Comparison of ENCODE assay signal across 11 cellular contexts in the genomic region with DNA sequence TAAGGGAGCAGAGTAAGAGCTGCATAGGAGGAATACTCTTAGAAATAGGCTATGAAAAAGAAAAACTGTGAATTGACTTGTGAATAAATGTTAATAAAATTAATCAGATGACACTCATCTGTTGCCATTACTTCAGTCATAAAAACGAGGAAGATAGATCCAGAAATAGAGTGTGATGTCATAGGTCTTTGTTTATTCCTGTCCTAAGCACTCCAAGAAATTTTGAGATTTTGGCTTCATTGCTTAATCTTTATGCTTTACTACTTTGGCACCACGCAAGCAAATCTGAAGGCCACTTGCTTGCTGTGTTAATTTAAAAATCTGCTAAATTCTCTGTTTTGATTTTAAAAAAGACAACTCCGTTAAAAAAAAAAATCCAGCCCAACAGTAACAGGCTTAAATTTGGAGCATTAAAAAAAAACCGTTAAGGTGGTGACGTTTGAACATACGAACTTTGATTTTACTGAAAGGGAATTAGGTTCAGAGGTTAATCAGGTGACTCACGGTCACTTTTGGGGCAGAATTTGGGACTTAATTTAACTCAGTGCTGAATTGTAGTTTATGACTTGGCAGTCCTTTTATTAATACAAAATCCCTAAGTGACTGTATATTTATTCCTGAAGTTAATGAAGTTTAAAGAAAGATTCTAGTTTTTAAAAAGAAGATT. TPM values are rescaled to one million over a fixed set of nuclear protein-coding genes. Genes with fewer than 3 reads are reported as not detected.
DNase-seq lines count a peak whose midpoint lies in the region; ATAC-seq, FAIRE-seq and TF ChIP-seq lines count a peak whose summit lies in the region.
"Had no signal": no experiment of that assay in that cellular context is flagged by ENCODE, and none has a peak within 500 bp of the region (broad histone marks: within the 10 kb centered on the region; RNA-seq: fewer than 3 reads in every experiment).

No MANE protein-coding gene starts in this region.

- intact Hi-C loops in kidney (cut with DNase I), result no loop called here

- H3K4me3 ChIP-seq in astrocyte of the cerebellum (ENCODE audit: low read depth, low read length), result peak overlapping the region; percentile 0
- peak overlapping the region; percentile 36 to 94 for H3K4me3 ChIP-seq in kidney (ENCODE audit: low read length in 2 of 2)
- peak overlapping the region in 1 of 4 donors; percentile 98 for H3K4me3 ChIP-seq in tibial nerve

- peaks cover 15% of the 10 kb centered on the region for H3K36me3 Mint-ChIP-seq in activated naive CD4-positive, alpha-beta T cell treated with anti-CD3 and anti-CD28 coated beads, Interleukin-2, amount 50 U/mL, for 24 hours
- peaks cover 14 to 22% of the 10 kb centered on the region in 2 donors for H3K36me3 Mint-ChIP-seq in activated naive CD4-positive, alpha-beta T cell treated with anti-CD3 and anti-CD28 coated beads, Interleukin-2, amount 50 U/mL, for 72 hours

- H3K9me3 ChIP-seq in kidney (ENCODE audit: control insufficient read depth in 1 of 2, low read length in 2 of 2) (no peaks in the 10 kb centered on the region), tibial nerve (no peaks in the 10 kb centered on the region)

- H3K9me3 Mint-ChIP-seq in activated naive CD4-positive, alpha-beta T cell treated with anti-CD3 and anti-CD28 coated beads, Interleukin-2, amount 50 U/mL, for 24 hours, result no peaks in the 10 kb centered on the region
- no peaks in the 10 kb centered on the region for H3K9me3 Mint-ChIP-seq in activated naive CD4-positive, alpha-beta T cell treated with anti-CD3 and anti-CD28 coated beads, Interleukin-2, amount 50 U/mL, for 72 hours

- H3K9ac ChIP-seq in kidney (ENCODE audit: low read length in 2 of 2), result peak overlapping the region in 1 of 2 donors; percentile 37

- TF ChIP-seq EP300 in tibial nerve (IDR thresholded peaks at IDR 0.05), result peak in 1 of 2 donors; percentile 43

- TF ChIP-seq POLR2A in tibial nerve (IDR thresholded peaks at IDR 0.05), result no peak

- TF ChIP-seq CTCF in astrocyte of the cerebellum (IDR thresholded peaks at IDR 0.05; ENCODE audit: low read depth, low read length, missing control alignments), result no peak
- no peak for TF ChIP-seq CTCF in kidney (IDR thresholded peaks at IDR 0.05; ENCODE audit: borderline replicate concordance, extremely low read depth, insufficient read depth)
- TF ChIP-seq CTCF in tibial nerve (IDR thresholded peaks at IDR 0.05), result no peak

- 24 to 30% methylated on average over 7 of the region's 7 CpGs for WGBS in tibial nerve, 2 donors

- H3K4me1 ChIP-seq in kidney (ENCODE audit: control insufficient read depth in 1 of 2, insufficient read depth in 1 of 2, low read depth in 1 of 2, low read length in 2 of 2) (peaks cover 0 to 20% of the 10 kb centered on the region in 2 donors), tibial nerve (peaks cover 0 to 43% (median 21%) of the 10 kb centered on the region in 4 donors)

- FAIRE-seq in kidney (lab: Jason Lieb, UNC), result no peak

- H3K27ac ChIP-seq in kidney (ENCODE audit: low read depth in 2 of 2, low read length in 2 of 2) (peak overlapping the region; percentile 26 to 99), tibial nerve (peak overlapping the region; percentile 99)
- H3K27ac ChIP-seq: C4-2B, foreskin keratinocyte had no signal

- H3K27me3 ChIP-seq in tibial nerve, result no peaks in the 10 kb centered on the region
- H3K27me3 ChIP-seq: foreskin keratinocyte had no signal

- H3K36me3 ChIP-seq in kidney (ENCODE audit: control insufficient read depth in 1 of 2, insufficient read depth in 2 of 2, low read length in 2 of 2) (peaks cover 7 to 21% of the 10 kb centered on the region in 2 donors), tibial nerve (peaks cover 0 to 28% (median 0%) of the 10 kb centered on the region in 3 donors)

- H3K27me3 Mint-ChIP-seq in activated naive CD4-positive, alpha-beta T cell treated with anti-CD3 and anti-CD28 coated beads, Interleukin-2, amount 50 U/mL, for 24 hours, result no peaks in the 10 kb centered on the region

- H3K4me1 Mint-ChIP-seq in activated naive CD4-positive, alpha-beta T cell treated with anti-CD3 and anti-CD28 coated beads, Interleukin-2, amount 50 U/mL, for 24 hours, result peaks cover 43% of the 10 kb centered on the region

- in situ Hi-C loops in astrocyte of the cerebellum (cut with HindIII; ENCODE audit: low sequenced_read_pairs), result no loop called here

- peak overlapping the region; percentile 50 for H3K4me3 Mint-ChIP-seq in activated naive CD4-positive, alpha-beta T cell treated with anti-CD3 and anti-CD28 coated beads, Interleukin-2, amount 50 U/mL, for 24 hours

- no peak for DNase-seq in activated naive CD4-positive, alpha-beta T cell treated with anti-CD3 and anti-CD28 coated beads, Interleukin-2, amount 50 U/mL, for 72 hours (ENCODE audit: low spot score in 2 of 2)
- DNase-seq in astrocyte of the cerebellum (ENCODE audit: low read depth), result no peak
- DNase-seq in kidney, result no peak
- DNase-seq in tibial nerve (ENCODE audit: low spot score in 2 of 2), result no peak
- DNase-seq in LoVo (ENCODE audit: low spot score), result no peak
- DNase-seq in NCI-H82 treated with DMSO at 0.1 percent for 48 hours (lab: John Stamatoyannopoulos, UW; ENCODE audit: unreplicated experiment), result no peak
- DNase-seq: KBM-7 had no signal

- no peak overlapping the region for H3K27ac Mint-ChIP-seq in activated naive CD4-positive, alpha-beta T cell treated with anti-CD3 and anti-CD28 coated beads, Interleukin-2, amount 50 U/mL, for 24 hours
- H3K27ac Mint-ChIP-seq in activated naive CD4-positive, alpha-beta T cell treated with anti-CD3 and anti-CD28 coated beads, Interleukin-2, amount 50 U/mL, for 72 hours, result no peak overlapping the region

- no peak for ATAC-seq in activated naive CD4-positive, alpha-beta T cell treated with anti-CD3 and anti-CD28 coated beads, Interleukin-2, amount 50 U/mL, for 72 hours
- ATAC-seq in GM18517 (IDR thresholded peaks at IDR 0.05; ENCODE audit: unreplicated experiment), result no peak
- ATAC-seq: foreskin keratinocyte had no signal

RNA-seq across cellular contexts. Expression of a gene that starts 3.4 kb away (rescaled TPM):
- total RNA-seq in activated naive CD4-positive, alpha-beta T cell treated with anti-CD3 and anti-CD28 coated beads, Interleukin-2, amount 50 U/mL, for 72 hours, result 10 to 100 TPM; 67.6 to 85.2 TPM
- total RNA-seq in kidney (31.5 TPM), tibial nerve (100 to 1,000 TPM in 2 of 4 donors, 10 to 100 TPM in 2; 85.2 to 116 (median 102) TPM)
- 24.1 TPM for polyA plus RNA-seq in kidney (ENCODE audit: insufficient read depth, low read depth, low replicate concordance)

RNA-seq across cellular contexts. Expression of a gene that starts 27.2 kb away (rescaled TPM):
- 1 to 10 TPM in 1 of 2 donors, under 1 TPM in 1; 0.37 to 1.8 TPM for total RNA-seq in activated naive CD4-positive, alpha-beta T cell treated with anti-CD3 and anti-CD28 coated beads, Interleukin-2, amount 50 U/mL, for 72 hours
- total RNA-seq in kidney, result 2.1 TPM
- polyA plus RNA-seq in kidney (ENCODE audit: insufficient read depth, low read depth, low replicate concordance), result 1.8 TPM
- 1 to 10 TPM in 3 of 4 donors, under 1 TPM in 1; 0.78 to 5.4 (median 2.2) TPM for total RNA-seq in tibial nerve
